Comparison of ENCODE assay signal across 13 cellular contexts in genomic region chr4:27463816-27464215, GRCh38.
A peak's percentile ranks its signal among the peaks of the same experiment; 100 is the strongest.
DNase-seq lines count a peak whose midpoint lies in the region; ATAC-seq, FAIRE-seq and TF ChIP-seq lines count a peak whose summit lies in the region.
"Had no signal": no experiment of that assay in that cellular context is flagged by ENCODE, and none has a peak within 500 bp of the region (broad histone marks: within the 10 kb centered on the region; RNA-seq: fewer than 3 reads in every experiment).

No MANE protein-coding gene starts in this region.

- no peak overlapping the region for H2AK5ac ChIP-seq in mesendoderm (ENCODE audit: low read length)

- no peak overlapping the region for H3K18ac ChIP-seq in mesendoderm (ENCODE audit: low read length)

- H3K4ac ChIP-seq in mesendoderm (ENCODE audit: low read depth, low read length), result no peak overlapping the region

- no peaks in the 10 kb centered on the region for H3K79me1 ChIP-seq in mesendoderm (ENCODE audit: low read length)

- intact Hi-C loops in K562 (cut with micrococcal nuclease), result no loop called here
- intact Hi-C loops in right cardiac atrium (cut with DNase I), result no loop called here

- H4K5ac ChIP-seq in mesendoderm (ENCODE audit: low read length), result no peak overlapping the region

- TF ChIP-seq EP300 in K562 (IDR thresholded peaks at IDR 0.05; ENCODE audit: low read length), result no peak

- H3K4me1 ChIP-seq in K562 (replicated peaks in 1 of 2; ENCODE audit: control insufficient read depth in 2 of 2, insufficient read depth in 2 of 2, low read length in 2 of 2) (no peaks in the 10 kb centered on the region), mesendoderm (ENCODE audit: control insufficient read depth, low read depth, low read length) (no peaks in the 10 kb centered on the region), right cardiac atrium (ENCODE audit: control insufficient read depth, insufficient read depth, low read length) (no peaks in the 10 kb centered on the region)
- H3K4me1 ChIP-seq: spleen, vagina had no signal

- no TSS peak for BruUV-seq in K562 (replicated peaks; lab: Mats Ljungman, UMichigan)

- H3K27me3 ChIP-seq in K562 (ENCODE audit: control insufficient read depth in 2 of 2, insufficient read depth in 2 of 2, low read length in 2 of 2) (no peaks in the 10 kb centered on the region), mesendoderm (ENCODE audit: insufficient read depth, low read length, poor library complexity) (no peaks in the 10 kb centered on the region), right cardiac atrium (ENCODE audit: control insufficient read depth, insufficient read depth) (no peaks in the 10 kb centered on the region)
- H3K27me3 ChIP-seq: spleen, vagina had no signal

- no peaks in the 10 kb centered on the region for H3K9me3 ChIP-seq in K562 (replicated peaks; ENCODE audit: control insufficient read depth, insufficient read depth, low read depth, low read length)
- H3K9me3 ChIP-seq in right cardiac atrium (ENCODE audit: control insufficient read depth, low read length), result no peaks in the 10 kb centered on the region
- H3K9me3 ChIP-seq: vagina had no signal

- TF ChIP-seq CTCF in K562 (IDR thresholded peaks at IDR 0.05 in 2 of 3, conservative IDR thresholded peaks at IDR 0.05 in 1 of 3; ENCODE audit: insufficient read depth in 2 of 3, low read depth in 1 of 3, low read length in 3 of 3), result no peak

- no peak for FAIRE-seq in K562 (lab: Jason Lieb, UNC)
- FAIRE-seq: kidney had no signal

- no peaks in the 10 kb centered on the region for H3K9me1 ChIP-seq in K562 (ENCODE audit: control insufficient read depth, insufficient read depth, low read length)

- no peak overlapping the region; the same call in 2 of the 3 replicates for H3K27ac ChIP-seq in K562 (ENCODE audit: extremely low read depth, low read depth, low read length)
- no peak overlapping the region for H3K27ac ChIP-seq in mesendoderm (ENCODE audit: low read depth, low read length)
- no peak overlapping the region for H3K27ac ChIP-seq in right cardiac atrium (ENCODE audit: low read length)
- H3K27ac ChIP-seq: spleen, vagina had no signal

- 3% methylated on average over 3 of the region's 3 CpGs for WGBS in K562 (ENCODE audit: insufficient coverage, low coverage, missing lambda C conversion rate)
- no CpG with 5 or more reads among the region's 3 CpGs for WGBS in mesendoderm (ENCODE audit: extremely low coverage, insufficient coverage, low lambda C conversion rate)
- whole genome bisulfite sequencing in right cardiac atrium, result 82% methylated on average over 3 of the region's 3 CpGs

- in situ Hi-C loops in K562 (cut with MboI), result no loop called here

- H3K4me3 ChIP-seq in K562 (no peak overlapping the region), mesendoderm (ENCODE audit: low read length) (no peak overlapping the region), right cardiac atrium (ENCODE audit: low read length) (no peak overlapping the region)
- H3K4me3 ChIP-seq: spleen, vagina had no signal

- H3K9ac ChIP-seq in K562 (ENCODE audit: insufficient read depth in 1 of 2, low read depth in 2 of 2, low read length in 2 of 2) (no peak overlapping the region), mesendoderm (ENCODE audit: low read length) (no peak overlapping the region)

- no peak overlapping the region for H2AFZ ChIP-seq in K562 (ENCODE audit: low read depth, low read length)

- H3K36me3 ChIP-seq in K562 (ENCODE audit: control insufficient read depth, insufficient read depth, low read length) (no peaks in the 10 kb centered on the region), mesendoderm (ENCODE audit: control insufficient read depth, insufficient read depth, low read length) (no peaks in the 10 kb centered on the region)
- H3K36me3 ChIP-seq: spleen, vagina had no signal

- H2BK5ac ChIP-seq in mesendoderm (ENCODE audit: low read length), result no peak overlapping the region

- H3K4me2 ChIP-seq in K562 (ENCODE audit: insufficient read depth, low read length) (no peak overlapping the region), mesendoderm (ENCODE audit: low read length) (no peak overlapping the region)

- no peak overlapping the region for H4K8ac ChIP-seq in mesendoderm (ENCODE audit: low read depth, low read length)

- POLR2A ChIA-PET in K562 (lab: Yijun Ruan, JAX), result no interaction called here

- DNase-seq in ELR (ENCODE audit: low read depth) (peak; percentile 93), NCI-H226 (peak; percentile 93), K562 (ENCODE audit: extremely low read depth in 1 of 4, low spot score in 3 of 4) (no peak), mesendoderm (peak; percentile 58), right cardiac atrium (no peak), DMS79 treated with DMSO at 0.1 percent for 48 hours (lab: John Stamatoyannopoulos, UW) (no peak), NCI-H1048 (lab: John Stamatoyannopoulos, UW) (no peak)
- DNase-seq: activated CD8-positive, alpha-beta T cell treated with anti-CD3 and anti-CD28 coated beads for 36 hours; kidney; NCI-H510A; spleen had no signal

- no peak overlapping the region for H2BK15ac ChIP-seq in mesendoderm (replicated peaks; ENCODE audit: low read depth)

- no peak for TF ChIP-seq RAD21 in K562 (CRISPR knock-in tag; conservative IDR thresholded peaks at IDR 0.05 in 1 of 2, IDR thresholded peaks at IDR 0.05 in 1 of 2)

- no peak overlapping the region for H3K56ac ChIP-seq in mesendoderm (ENCODE audit: low read length)

- no peak for ATAC-seq in K562
- no peak for ATAC-seq in GM21576 (IDR thresholded peaks at IDR 0.05; ENCODE audit: unreplicated experiment)
- no peak for ATAC-seq in right cardiac atrium
- ATAC-seq: activated CD8-positive, alpha-beta T cell treated with anti-CD3 and anti-CD28 coated beads for 36 hours had no signal

- no peak overlapping the region for H2BK120ac ChIP-seq in mesendoderm (ENCODE audit: low read depth, low read length)

- no peak overlapping the region for H3K23ac ChIP-seq in mesendoderm (ENCODE audit: low read length)

- no peaks in the 10 kb centered on the region for H3K79me2 ChIP-seq in K562 (ENCODE audit: control insufficient read depth, insufficient read depth, low read length)
- H3K79me2 ChIP-seq in mesendoderm (ENCODE audit: control insufficient read depth, insufficient read depth, low read length), result no peaks in the 10 kb centered on the region

- TF ChIP-seq POLR2A in K562 (conservative IDR thresholded peaks at IDR 0.05), result no peak

- no peaks in the 10 kb centered on the region for H4K20me1 ChIP-seq in K562 (replicated peaks; ENCODE audit: control insufficient read depth, insufficient read depth, low read length)

- CTCF ChIA-PET in K562 (lab: Yijun Ruan, JAX; ENCODE audit: low intra/inter-chr PET ratio), result no interaction called here

TF ChIP-seq in K562, 482 proteins besides CTCF, POLR2A, EP300 and RAD21:
- no peak for TF ChIP-seq ZNF274 (IDR thresholded peaks at IDR 0.05; ENCODE audit: borderline replicate concordance, low read depth, low read length)
- TF ChIP-seq NR2C2 (CRISPR knock-in tag; IDR thresholded peaks at IDR 0.05), result no peak
- TF ChIP-seq NR2C2 (tag; IDR thresholded peaks at IDR 0.05), result peak; percentile 42; the same call in 1 of the 2 replicates
- TF ChIP-seq FOSL1 (tag; conservative IDR thresholded peaks at IDR 0.05), result peak; percentile 71
- TF ChIP-seq ZBTB17 (CRISPR knock-in tag; IDR thresholded peaks at IDR 0.05), result no peak
- TF ChIP-seq ZNF175 (CRISPR knock-in tag; IDR thresholded peaks at IDR 0.05; ENCODE audit: low read depth), result peak; percentile 38; the same call in 1 of the 2 replicates

Comparison
In these comparisons a context has a peak if more than half of its experiments do, and no peak if none do; other contexts are left out.
1. DNase-seq: peak in ELR (single experiment), NCI-H226 (single experiment) and mesendoderm (single experiment); none in K562 (0 of 4), right cardiac atrium (0 of 3), DMS79 treated with DMSO at 0.1 percent for 48 hours (single experiment) and NCI-H1048 (single experiment).